16 cellular contexts compared by ENCODE assay signal in genomic region chr14:88256997-88257755, GRCh38.
"Had no signal": no experiment of that assay in that cellular context is flagged by ENCODE, and none has a peak within 500 bp of the region (broad histone marks: within the 10 kb centered on the region; RNA-seq: fewer than 3 reads in every experiment).

No MANE protein-coding gene starts in this region.

- H3K27me3 ChIP-seq: pancreas had no signal

- DNase-seq: activated CD4-positive, alpha-beta memory T cell treated with anti-CD3 and anti-CD28 coated beads, Interleukin-2, amount 10 ng/mL, durations not matched to agents 7 days and 5 days; activated CD4-positive, alpha-beta T cell treated with anti-CD3 and anti-CD28 coated beads for 4 hours; activated naive CD4-positive, alpha-beta T cell treated with anti-CD3 and anti-CD28 coated beads, Interleukin-2, amount 10 ng/mL, durations not matched to agents 7 days and 5 days; activated T-cell treated with anti-CD3 and anti-CD28 coated beads, Interleukin-2, amount 50 U/mL, for 24 hours; caudate nucleus; glutamatergic neuron; left ventricle myocardium inferior; naive B cell; pancreas; T1000; WERI-Rb-1 had no signal

- H3K4me3 ChIP-seq: left ventricle myocardium inferior, pancreas, thoracic aorta had no signal

- H3K27ac ChIP-seq: left ventricle myocardium inferior, pancreas, thoracic aorta, WERI-Rb-1 had no signal

- H3K9me3 Mint-ChIP-seq: activated CD4-positive, alpha-beta memory T cell treated with anti-CD3 and anti-CD28 coated beads, Interleukin-2, amount 10 ng/mL, durations not matched to agents 7 days and 5 days; activated naive CD4-positive, alpha-beta T cell treated with anti-CD3 and anti-CD28 coated beads, Interleukin-2, amount 10 ng/mL, durations not matched to agents 7 days and 5 days; activated T-cell treated with anti-CD3 and anti-CD28 coated beads, Interleukin-2, amount 50 U/mL, for 24 hours; stimulated activated effector memory CD8-positive, alpha-beta T cell treated with anti-CD3 and anti-CD28 coated beads, Interleukin-12 subunit alpha, Interleukin-12 subunit beta, amount 100 ng/mL, for 72 hours had no signal

- H3K27ac Mint-ChIP-seq: activated CD4-positive, alpha-beta memory T cell treated with anti-CD3 and anti-CD28 coated beads, Interleukin-2, amount 10 ng/mL, durations not matched to agents 7 days and 5 days; activated naive CD4-positive, alpha-beta T cell treated with anti-CD3 and anti-CD28 coated beads, Interleukin-2, amount 10 ng/mL, durations not matched to agents 7 days and 5 days; activated T-cell treated with anti-CD3 and anti-CD28 coated beads, Interleukin-2, amount 50 U/mL, for 24 hours; naive B cell; stimulated activated effector memory CD8-positive, alpha-beta T cell treated with anti-CD3 and anti-CD28 coated beads, Interleukin-12 subunit alpha, Interleukin-12 subunit beta, amount 100 ng/mL, for 72 hours had no signal

- H3K36me3 Mint-ChIP-seq: activated naive CD4-positive, alpha-beta T cell treated with anti-CD3 and anti-CD28 coated beads, Interleukin-2, amount 10 ng/mL, durations not matched to agents 7 days and 5 days; naive B cell; stimulated activated effector memory CD8-positive, alpha-beta T cell treated with anti-CD3 and anti-CD28 coated beads, Interleukin-12 subunit alpha, Interleukin-12 subunit beta, amount 100 ng/mL, for 72 hours had no signal

- FAIRE-seq: astrocyte, colon, endometrium, pancreas had no signal

- H3K4me1 ChIP-seq: left ventricle myocardium inferior, pancreas had no signal

- ATAC-seq: pancreas; stimulated activated effector memory CD8-positive, alpha-beta T cell treated with anti-CD3 and anti-CD28 coated beads, Interleukin-12 subunit alpha, Interleukin-12 subunit beta, amount 100 ng/mL, for 72 hours had no signal

- H3K9me3 ChIP-seq: left ventricle myocardium inferior, pancreas, thoracic aorta had no signal

- H3K36me3 ChIP-seq: left ventricle myocardium inferior, pancreas, thoracic aorta, WERI-Rb-1 had no signal
